Comparison of ENCODE assay signal across 1 cellular context in the genomic region with DNA sequence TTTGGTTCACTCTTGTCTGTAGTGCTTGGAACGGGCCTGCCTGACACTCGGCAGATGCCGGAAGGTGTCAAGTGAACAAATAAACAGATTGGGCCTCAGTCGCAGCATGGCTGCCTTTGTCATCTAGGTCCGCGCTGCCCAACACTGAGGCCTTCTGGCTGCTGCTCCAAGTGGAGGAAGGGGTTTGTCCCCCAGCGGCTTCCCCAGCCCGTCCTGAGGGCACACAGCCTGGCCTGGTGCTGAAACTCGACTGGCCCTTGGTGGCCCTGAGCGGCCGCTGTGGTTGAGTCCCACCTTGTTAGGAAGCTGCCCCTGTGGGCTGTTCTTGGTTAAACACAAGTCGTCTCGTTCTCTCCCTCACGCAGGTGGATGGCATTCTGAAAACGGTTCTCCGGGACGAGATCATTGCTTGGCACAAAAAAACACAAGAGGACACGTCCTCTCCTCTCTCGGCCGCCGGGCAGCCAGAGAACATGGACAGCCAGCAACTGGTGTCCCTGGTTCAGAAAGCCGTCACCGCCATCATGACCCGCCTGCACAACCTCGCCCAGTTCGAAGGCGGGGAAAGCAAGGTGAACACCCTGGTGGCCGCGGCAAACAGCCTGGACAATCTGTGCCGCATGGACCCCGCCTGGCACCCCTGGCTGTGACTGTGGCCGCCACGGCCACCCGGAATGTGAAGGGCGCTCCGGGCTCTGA.
TF ChIP-seq lines count a peak whose summit lies in the region.

No MANE protein-coding gene starts in this region.

TF ChIP-seq in GM12878, 131 proteins besides CTCF, POLR2A, EP300 and RAD21 (continued from another document):
- TF ChIP-seq, protein P1, sequence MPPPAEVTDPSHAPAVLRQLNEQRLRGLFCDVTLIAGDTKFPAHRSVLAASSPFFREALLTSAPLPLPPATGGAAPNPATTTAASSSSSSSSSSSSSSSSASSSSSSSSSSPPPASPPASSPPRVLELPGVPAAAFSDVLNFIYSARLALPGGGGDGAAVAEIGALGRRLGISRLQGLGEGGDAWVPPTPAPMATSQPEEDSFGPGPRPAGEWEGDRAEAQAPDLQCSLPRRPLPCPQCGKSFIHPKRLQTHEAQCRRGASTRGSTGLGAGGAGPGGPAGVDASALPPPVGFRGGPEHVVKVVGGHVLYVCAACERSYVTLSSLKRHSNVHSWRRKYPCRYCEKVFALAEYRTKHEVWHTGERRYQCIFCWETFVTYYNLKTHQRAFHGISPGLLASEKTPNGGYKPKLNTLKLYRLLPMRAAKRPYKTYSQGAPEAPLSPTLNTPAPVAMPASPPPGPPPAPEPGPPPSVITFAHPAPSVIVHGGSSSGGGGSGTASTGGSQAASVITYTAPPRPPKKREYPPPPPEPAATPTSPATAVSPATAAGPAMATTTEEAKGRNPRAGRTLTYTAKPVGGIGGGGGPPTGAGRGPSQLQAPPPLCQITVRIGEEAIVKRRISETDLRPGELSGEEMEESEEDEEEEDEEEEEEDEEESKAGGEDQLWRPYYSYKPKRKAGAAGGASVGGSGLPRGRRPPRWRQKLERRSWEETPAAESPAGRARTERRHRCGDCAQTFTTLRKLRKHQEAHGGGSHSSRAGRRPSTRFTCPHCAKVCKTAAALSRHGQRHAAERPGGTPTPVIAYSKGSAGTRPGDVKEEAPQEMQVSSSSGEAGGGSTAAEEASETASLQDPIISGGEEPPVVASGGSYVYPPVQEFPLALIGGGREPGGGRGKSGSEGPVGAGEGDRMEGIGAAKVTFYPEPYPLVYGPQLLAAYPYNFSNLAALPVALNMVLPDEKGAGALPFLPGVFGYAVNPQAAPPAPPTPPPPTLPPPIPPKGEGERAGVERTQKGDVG (CRISPR knock-in tag; IDR thresholded peaks at IDR 0.05), result no peak
- TF ChIP-seq, protein P2, sequence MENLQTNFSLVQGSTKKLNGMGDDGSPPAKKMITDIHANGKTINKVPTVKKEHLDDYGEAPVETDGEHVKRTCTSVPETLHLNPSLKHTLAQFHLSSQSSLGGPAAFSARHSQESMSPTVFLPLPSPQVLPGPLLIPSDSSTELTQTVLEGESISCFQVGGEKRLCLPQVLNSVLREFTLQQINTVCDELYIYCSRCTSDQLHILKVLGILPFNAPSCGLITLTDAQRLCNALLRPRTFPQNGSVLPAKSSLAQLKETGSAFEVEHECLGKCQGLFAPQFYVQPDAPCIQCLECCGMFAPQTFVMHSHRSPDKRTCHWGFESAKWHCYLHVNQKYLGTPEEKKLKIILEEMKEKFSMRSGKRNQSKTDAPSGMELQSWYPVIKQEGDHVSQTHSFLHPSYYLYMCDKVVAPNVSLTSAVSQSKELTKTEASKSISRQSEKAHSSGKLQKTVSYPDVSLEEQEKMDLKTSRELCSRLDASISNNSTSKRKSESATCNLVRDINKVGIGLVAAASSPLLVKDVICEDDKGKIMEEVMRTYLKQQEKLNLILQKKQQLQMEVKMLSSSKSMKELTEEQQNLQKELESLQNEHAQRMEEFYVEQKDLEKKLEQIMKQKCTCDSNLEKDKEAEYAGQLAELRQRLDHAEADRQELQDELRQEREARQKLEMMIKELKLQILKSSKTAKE (IDR thresholded peaks at IDR 0.05; ENCODE audit: low read depth, poor library complexity, severe bottlenecking), result no peak
- no peak for TF ChIP-seq KLF5 (IDR thresholded peaks at IDR 0.05; ENCODE audit: partially characterized antibody)
- TF ChIP-seq CBX3 (IDR thresholded peaks at IDR 0.05; ENCODE audit: borderline replicate concordance, low read depth), result no peak
- TF ChIP-seq SMAD5 (IDR thresholded peaks at IDR 0.05; ENCODE audit: low read depth), result no peak
- TF ChIP-seq, protein P3, sequence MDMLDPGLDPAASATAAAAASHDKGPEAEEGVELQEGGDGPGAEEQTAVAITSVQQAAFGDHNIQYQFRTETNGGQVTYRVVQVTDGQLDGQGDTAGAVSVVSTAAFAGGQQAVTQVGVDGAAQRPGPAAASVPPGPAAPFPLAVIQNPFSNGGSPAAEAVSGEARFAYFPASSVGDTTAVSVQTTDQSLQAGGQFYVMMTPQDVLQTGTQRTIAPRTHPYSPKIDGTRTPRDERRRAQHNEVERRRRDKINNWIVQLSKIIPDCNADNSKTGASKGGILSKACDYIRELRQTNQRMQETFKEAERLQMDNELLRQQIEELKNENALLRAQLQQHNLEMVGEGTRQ (IDR thresholded peaks at IDR 0.05; ENCODE audit: borderline replicate concordance, low read depth, low read length), result no peak
- TF ChIP-seq POU2F2 (IDR thresholded peaks at IDR 0.05; ENCODE audit: borderline replicate concordance, low read depth, low read length), result no peak
- TF ChIP-seq, protein P4, sequence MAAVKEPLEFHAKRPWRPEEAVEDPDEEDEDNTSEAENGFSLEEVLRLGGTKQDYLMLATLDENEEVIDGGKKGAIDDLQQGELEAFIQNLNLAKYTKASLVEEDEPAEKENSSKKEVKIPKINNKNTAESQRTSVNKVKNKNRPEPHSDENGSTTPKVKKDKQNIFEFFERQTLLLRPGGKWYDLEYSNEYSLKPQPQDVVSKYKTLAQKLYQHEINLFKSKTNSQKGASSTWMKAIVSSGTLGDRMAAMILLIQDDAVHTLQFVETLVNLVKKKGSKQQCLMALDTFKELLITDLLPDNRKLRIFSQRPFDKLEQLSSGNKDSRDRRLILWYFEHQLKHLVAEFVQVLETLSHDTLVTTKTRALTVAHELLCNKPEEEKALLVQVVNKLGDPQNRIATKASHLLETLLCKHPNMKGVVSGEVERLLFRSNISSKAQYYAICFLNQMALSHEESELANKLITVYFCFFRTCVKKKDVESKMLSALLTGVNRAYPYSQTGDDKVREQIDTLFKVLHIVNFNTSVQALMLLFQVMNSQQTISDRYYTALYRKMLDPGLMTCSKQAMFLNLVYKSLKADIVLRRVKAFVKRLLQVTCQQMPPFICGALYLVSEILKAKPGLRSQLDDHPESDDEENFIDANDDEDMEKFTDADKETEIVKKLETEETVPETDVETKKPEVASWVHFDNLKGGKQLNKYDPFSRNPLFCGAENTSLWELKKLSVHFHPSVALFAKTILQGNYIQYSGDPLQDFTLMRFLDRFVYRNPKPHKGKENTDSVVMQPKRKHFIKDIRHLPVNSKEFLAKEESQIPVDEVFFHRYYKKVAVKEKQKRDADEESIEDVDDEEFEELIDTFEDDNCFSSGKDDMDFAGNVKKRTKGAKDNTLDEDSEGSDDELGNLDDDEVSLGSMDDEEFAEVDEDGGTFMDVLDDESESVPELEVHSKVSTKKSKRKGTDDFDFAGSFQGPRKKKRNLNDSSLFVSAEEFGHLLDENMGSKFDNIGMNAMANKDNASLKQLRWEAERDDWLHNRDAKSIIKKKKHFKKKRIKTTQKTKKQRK (IDR thresholded peaks at IDR 0.05; ENCODE audit: low read depth, low read length), result no peak
- TF ChIP-seq, protein P5, sequence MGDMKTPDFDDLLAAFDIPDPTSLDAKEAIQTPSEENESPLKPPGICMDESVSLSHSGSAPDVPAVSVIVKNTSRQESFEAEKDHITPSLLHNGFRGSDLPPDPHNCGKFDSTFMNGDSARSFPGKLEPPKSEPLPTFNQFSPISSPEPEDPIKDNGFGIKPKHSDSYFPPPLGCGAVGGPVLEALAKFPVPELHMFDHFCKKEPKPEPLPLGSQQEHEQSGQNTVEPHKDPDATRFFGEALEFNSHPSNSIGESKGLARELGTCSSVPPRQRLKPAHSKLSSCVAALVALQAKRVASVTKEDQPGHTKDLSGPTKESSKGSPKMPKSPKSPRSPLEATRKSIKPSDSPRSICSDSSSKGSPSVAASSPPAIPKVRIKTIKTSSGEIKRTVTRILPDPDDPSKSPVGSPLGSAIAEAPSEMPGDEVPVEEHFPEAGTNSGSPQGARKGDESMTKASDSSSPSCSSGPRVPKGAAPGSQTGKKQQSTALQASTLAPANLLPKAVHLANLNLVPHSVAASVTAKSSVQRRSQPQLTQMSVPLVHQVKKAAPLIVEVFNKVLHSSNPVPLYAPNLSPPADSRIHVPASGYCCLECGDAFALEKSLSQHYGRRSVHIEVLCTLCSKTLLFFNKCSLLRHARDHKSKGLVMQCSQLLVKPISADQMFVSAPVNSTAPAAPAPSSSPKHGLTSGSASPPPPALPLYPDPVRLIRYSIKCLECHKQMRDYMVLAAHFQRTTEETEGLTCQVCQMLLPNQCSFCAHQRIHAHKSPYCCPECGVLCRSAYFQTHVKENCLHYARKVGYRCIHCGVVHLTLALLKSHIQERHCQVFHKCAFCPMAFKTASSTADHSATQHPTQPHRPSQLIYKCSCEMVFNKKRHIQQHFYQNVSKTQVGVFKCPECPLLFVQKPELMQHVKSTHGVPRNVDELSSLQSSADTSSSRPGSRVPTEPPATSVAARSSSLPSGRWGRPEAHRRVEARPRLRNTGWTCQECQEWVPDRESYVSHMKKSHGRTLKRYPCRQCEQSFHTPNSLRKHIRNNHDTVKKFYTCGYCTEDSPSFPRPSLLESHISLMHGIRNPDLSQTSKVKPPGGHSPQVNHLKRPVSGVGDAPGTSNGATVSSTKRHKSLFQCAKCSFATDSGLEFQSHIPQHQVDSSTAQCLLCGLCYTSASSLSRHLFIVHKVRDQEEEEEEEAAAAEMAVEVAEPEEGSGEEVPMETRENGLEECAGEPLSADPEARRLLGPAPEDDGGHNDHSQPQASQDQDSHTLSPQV (IDR thresholded peaks at IDR 0.05), result no peak
- TF ChIP-seq SMC3 (IDR thresholded peaks at IDR 0.05; ENCODE audit: borderline replicate concordance, low read length), result no peak
- TF ChIP-seq SREBF1 (IDR thresholded peaks at IDR 0.05; ENCODE audit: low read length), result no peak
- TF ChIP-seq CHD1 (IDR thresholded peaks at IDR 0.05; ENCODE audit: low read depth, low read length), result no peak
- TF ChIP-seq RAD51 (IDR thresholded peaks at IDR 0.05), result no peak
- no peak for TF ChIP-seq ZNF217 (IDR thresholded peaks at IDR 0.05)
- no peak for TF ChIP-seq HDAC6 (IDR thresholded peaks at IDR 0.05; ENCODE audit: unreplicated experiment)
- TF ChIP-seq SUZ12 (IDR thresholded peaks at IDR 0.05; ENCODE audit: unreplicated experiment), result no peak
- no peak for TF ChIP-seq MXI1 (IDR thresholded peaks at IDR 0.05; ENCODE audit: low read depth, low read length)
